ENCODE assay signal across 23 cellular contexts in the genomic region with DNA sequence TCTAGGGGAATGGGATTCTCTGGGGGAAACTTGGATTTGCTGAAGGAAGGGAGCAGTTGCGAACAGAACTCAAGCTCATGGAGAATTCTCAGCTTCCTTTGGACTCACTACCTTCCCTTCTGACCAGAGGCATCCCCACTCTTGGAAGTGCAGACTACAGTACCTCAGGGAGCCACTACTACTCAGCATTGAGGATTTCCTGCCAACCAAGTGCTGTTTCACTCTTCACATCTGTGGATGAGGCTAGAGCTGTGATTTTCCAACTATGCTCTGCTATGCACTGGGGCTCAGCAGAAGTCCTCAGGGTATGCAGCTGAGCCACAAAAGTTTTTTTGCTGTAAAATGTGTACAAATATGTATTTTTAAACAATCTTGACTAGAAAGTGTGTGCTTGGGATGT. TPM values are rescaled to one million over a fixed set of nuclear protein-coding genes. Genes with fewer than 3 reads are reported as not detected.
DNase-seq lines count a peak whose midpoint lies in the region; ATAC-seq and TF ChIP-seq lines count a peak whose summit lies in the region.
"Had no signal": no experiment of that assay in that cellular context is flagged by ENCODE, and none has a peak within 500 bp of the region (broad histone marks: within the 10 kb centered on the region; RNA-seq: fewer than 3 reads in every experiment).

No MANE protein-coding gene starts in this region.

- H3K27me3 ChIP-seq in GM23248 (replicated peaks; ENCODE audit: insufficient read depth), result no peaks in the 10 kb centered on the region
- no peaks in the 10 kb centered on the region for H3K27me3 ChIP-seq in colonic mucosa
- H3K27me3 ChIP-seq in right lobe of liver, result no peaks in the 10 kb centered on the region
- H3K27me3 ChIP-seq: left lung had no signal

- peaks cover 28% of the 10 kb centered on the region for H3K79me2 ChIP-seq in GM23248 (ENCODE audit: insufficient read depth)

- H3K4me2 ChIP-seq in GM23248 (ENCODE audit: unreplicated experiment), result peak overlapping the region; percentile 62

- H3K4me1 ChIP-seq in GM23248 (ENCODE audit: insufficient read depth), result peaks cover 55% of the 10 kb centered on the region
- no peaks in the 10 kb centered on the region for H3K4me1 ChIP-seq in colonic mucosa
- H3K4me1 ChIP-seq in right lobe of liver, result no peaks in the 10 kb centered on the region

- peaks cover 72% of the 10 kb centered on the region for H3F3A ChIP-seq in GM23248 (ENCODE audit: insufficient read depth)

- ATAC-seq in sciatic nerve (peak; percentile 61), GM21360 (IDR thresholded peaks at IDR 0.05; ENCODE audit: unreplicated experiment) (no peak), right lobe of liver (no peak)
- ATAC-seq: activated naive CD8-positive, alpha-beta T cell treated with anti-CD3 and anti-CD28 coated beads, Interleukin-2, amount 50 U/mL, for 24 hours; stimulated activated memory B cell treated with anti-CD40 and anti-IgM and Interleukin-4, amounts not matched to agents 10 μg/mL and 1 μg/mL and 100 μg/mL, for 72 hours had no signal

- H2AFZ ChIP-seq in GM23248, result no peak overlapping the region

- H3K9ac ChIP-seq in GM23248 (peak overlapping the region; percentile 35), colonic mucosa (ENCODE audit: low read depth in 2 of 2, low read length in 2 of 2) (no peak overlapping the region)

- no peak for TF ChIP-seq CTCF in colonic mucosa (IDR thresholded peaks at IDR 0.05)
- TF ChIP-seq CTCF in right lobe of liver (IDR thresholded peaks at IDR 0.05), result no peak

- peak overlapping the region; percentile 78 for H3K27ac ChIP-seq in GM23248
- peak overlapping the region; percentile 7 for H3K27ac ChIP-seq in colonic mucosa
- no peak overlapping the region for H3K27ac ChIP-seq in right lobe of liver

- H3K9me3 ChIP-seq in GM23248 (ENCODE audit: low read depth), result no peaks in the 10 kb centered on the region
- H3K9me3 ChIP-seq in colonic mucosa, result no peaks in the 10 kb centered on the region
- H3K9me3 ChIP-seq in right lobe of liver, result no peaks in the 10 kb centered on the region
- H3K9me3 ChIP-seq: left lung, thoracic aorta had no signal

- no peaks in the 10 kb centered on the region; the same call in 1 of the 2 replicates for H4K20me1 ChIP-seq in GM23248 (ENCODE audit: insufficient read depth)

- no peak for TF ChIP-seq POLR2A in right lobe of liver (IDR thresholded peaks at IDR 0.05)

- WGBS in GM23248 (ENCODE audit: low coverage in 1 of 2, low lambda C conversion rate in 2 of 2, missing lambda C conversion rate in 2 of 2), 2 experiments, result 45 to 53% methylated on average over 1 of the region's 1 CpG
- WGBS in right lobe of liver (ENCODE audit: insufficient coverage, low coverage, low lambda C conversion rate, missing lambda C conversion rate), result 100% methylated on average over 1 of the region's 1 CpG

- no peaks in the 10 kb centered on the region for H3K9me2 ChIP-seq in GM23248 (ENCODE audit: insufficient read depth)

- H3K36me3 ChIP-seq in GM23248 (ENCODE audit: low read depth) (peaks cover 10% of the 10 kb centered on the region; the same call in 1 of the 2 replicates), colonic mucosa (no peaks in the 10 kb centered on the region), right lobe of liver (peaks cover 0 to 8% (median under 1%) of the 10 kb centered on the region in 4 donors)

- intact Hi-C loops in colonic mucosa (cut with DNase I), result no loop called here
- intact Hi-C loops in sciatic nerve (cut with DNase I), result no loop called here
- intact Hi-C loops in right lobe of liver (cut with DNase I), result no loop called here

- DNase-seq in AG20443 (ENCODE audit: low spot score) (peak; percentile 42), GM23248 (peak; percentile 67), colonic mucosa (no peak), sciatic nerve (ENCODE audit: low spot score) (no peak), right lobe of liver (no peak), GF-D8 (lab: John Stamatoyannopoulos, UW) (no peak), DMS 273 (lab: John Stamatoyannopoulos, UW; ENCODE audit: unreplicated experiment) (no peak)
- DNase-seq: activated CD4-positive, alpha-beta T cell treated with anti-CD3 and anti-CD28 coated beads, Interleukin-2, amount 50 U/mL, for 1 hour; activated effector memory CD4-positive, alpha-beta T cell treated with anti-CD3 and anti-CD28 coated beads, Interleukin-2, amount 50 U/mL, for 16 hours; activated naive CD8-positive, alpha-beta T cell treated with anti-CD3 and anti-CD28 coated beads, Interleukin-2, amount 50 U/mL, for 24 hours; COR-L47; endodermal cell; H9; immature natural killer cell; left lung; NCI-H2171; NCI-H526; nephron progenitor cell; small intestine had no signal

- H3K4me3 ChIP-seq in GM23248 (peak overlapping the region; percentile 30; the same call in 1 of the 2 replicates), colonic mucosa (no peak overlapping the region), right lobe of liver (no peak overlapping the region)
- H3K4me3 ChIP-seq: coronary artery, left lung, thoracic aorta had no signal

- in situ Hi-C loops in GM23248 (cut with MboI), result no loop called here

RNA-seq across cellular contexts. Expression of gene MACROH2A1, which starts 43.8 kb away (rescaled TPM):
- 106 and 125 TPM in 2 replicates for total RNA-seq in GM23248 (2014; rRNA removed; shearing (Covaris generic))
- polyA plus RNA-seq in GM23248 (2016; fragmentation: Nextera tagmentation; extraction: Ambion mirVana), result 115 and 117 TPM in 2 replicates
- total RNA-seq in colonic mucosa, result 100 to 1,000 TPM; 191 to 323 TPM
- total RNA-seq in sciatic nerve, result 129 TPM
- 100 to 1,000 TPM in 2 of 6 experiments, 10 to 100 TPM in 4; 40.0 to 113 (median 51.6) TPM for total RNA-seq in right lobe of liver

Comparison
In these comparisons a context has a peak if more than half of its experiments do, and no peak if none do; other contexts are left out.
1. DNase-seq: peak in AG20443 (single experiment) and GM23248 (single experiment); none in colonic mucosa (single experiment), sciatic nerve (single experiment), right lobe of liver (0 of 3), GF-D8 (single experiment) and DMS 273 (single experiment).
2. H3K27ac ChIP-seq: peak in GM23248 (single experiment) and colonic mucosa (single experiment); none in right lobe of liver (0 of 3).